Comparison of ENCODE assay signal across 3 cellular contexts in genomic region chr7:11247545-11247944, GRCh38.
"Had no signal": no experiment of that assay in that cellular context is flagged by ENCODE, and none has a peak within 500 bp of the region (broad histone marks: within the 10 kb centered on the region; RNA-seq: fewer than 3 reads in every experiment).

No MANE protein-coding gene starts in this region.

- H3K4me3 ChIP-seq: GM12878 had no signal

- DNase-seq: GDM1, GF-D8 had no signal

- ATAC-seq: GM12878 had no signal
